In genomic region chr19:5205937-5206750, GRCh38 we compare ENCODE assay signal across 23 cellular contexts.
DNase-seq lines count a peak whose midpoint lies in the region; ATAC-seq and TF ChIP-seq lines count a peak whose summit lies in the region.
"Had no signal": no experiment of that assay in that cellular context is flagged by ENCODE, and none has a peak within 500 bp of the region (broad histone marks: within the 10 kb centered on the region; RNA-seq: fewer than 3 reads in every experiment).

No MANE protein-coding gene starts in this region.

- peaks cover 7% of the 10 kb centered on the region for H3K4me1 Mint-ChIP-seq in activated CD4-positive, alpha-beta T cell treated with anti-CD3 and anti-CD28 coated beads, Interleukin-2, amount 10 ng/mL, durations not matched to agents 7 days and 5 days
- no peaks in the 10 kb centered on the region for H3K4me1 Mint-ChIP-seq in activated CD4-positive, alpha-beta T cell treated with anti-CD3 and anti-CD28 coated beads, Interleukin-2, amount 10 ng/mL, durations not matched to agents 24 days and 14 days
- H3K4me1 Mint-ChIP-seq in CD4-positive, alpha-beta T cell (ENCODE audit: low read depth), result peaks cover 6% of the 10 kb centered on the region
- H3K4me1 Mint-ChIP-seq in T-cell, result peaks cover 0 to 12% (median 9%) of the 10 kb centered on the region in 3 donors

- H3K27me3 Mint-ChIP-seq in activated CD4-positive, alpha-beta T cell treated with anti-CD3 and anti-CD28 coated beads, Interleukin-2, amount 10 ng/mL, durations not matched to agents 7 days and 5 days, result no peaks in the 10 kb centered on the region
- no peaks in the 10 kb centered on the region for H3K27me3 Mint-ChIP-seq in activated CD4-positive, alpha-beta T cell treated with anti-CD3 and anti-CD28 coated beads, Interleukin-2, amount 10 ng/mL, durations not matched to agents 24 days and 14 days
- no peaks in the 10 kb centered on the region for H3K27me3 Mint-ChIP-seq in CD4-positive, alpha-beta T cell
- peaks cover 0 to 3% of the 10 kb centered on the region in 2 donors for H3K27me3 Mint-ChIP-seq in T-cell

- no peak for TF ChIP-seq POLR2A in suprapubic skin (IDR thresholded peaks at IDR 0.05)

- peaks cover 7 to 22% of the 10 kb centered on the region in 2 experiments for H3K4me1 ChIP-seq in neutrophil (ENCODE audit: control insufficient read depth in 1 of 2, insufficient read depth in 1 of 2, low read depth in 1 of 2, low read length in 1 of 2)
- H3K4me1 ChIP-seq in suprapubic skin, result no peaks in the 10 kb centered on the region

- ATAC-seq in CD4-positive, alpha-beta T cell (ENCODE audit: poor library complexity), result peak; percentile 74
- ATAC-seq in T-cell (replicated peaks in 1 of 4), result peak in 2 of 4 experiments; percentile 35 to 74

- H3K27me3 ChIP-seq in CD4-positive, alpha-beta T cell (ENCODE audit: control insufficient read depth, insufficient read depth, low read length), result no peaks in the 10 kb centered on the region
- H3K27me3 ChIP-seq in neutrophil (no peaks in the 10 kb centered on the region), suprapubic skin (no peaks in the 10 kb centered on the region)

- CTCF ChIA-PET in activated CD4-positive, alpha-beta T cell treated with anti-CD3 and anti-CD28 coated beads, Interleukin-2, amount 10 ng/mL, durations not matched to agents 7 days and 5 days (lab: Charles Lee), result interaction anchor here (0.6 kb wide), 1 partner anchor 77 kb away, joined by 5 read pairs; no protein-coding TSS in a partner anchor
- CTCF ChIA-PET in CD4-positive, alpha-beta T cell (lab: Charles Lee), result no interaction called here
- CTCF ChIA-PET in T-cell (lab: Charles Lee), result no interaction called here

- peaks cover 14% of the 10 kb centered on the region for H3K9me3 Mint-ChIP-seq in activated CD4-positive, alpha-beta T cell treated with anti-CD3 and anti-CD28 coated beads, Interleukin-2, amount 10 ng/mL, durations not matched to agents 7 days and 5 days
- peaks cover 6% of the 10 kb centered on the region for H3K9me3 Mint-ChIP-seq in activated CD4-positive, alpha-beta T cell treated with anti-CD3 and anti-CD28 coated beads, Interleukin-2, amount 10 ng/mL, durations not matched to agents 24 days and 14 days
- peaks cover 7% of the 10 kb centered on the region for H3K9me3 Mint-ChIP-seq in CD4-positive, alpha-beta T cell
- H3K9me3 Mint-ChIP-seq in T-cell, result peaks cover 2 to 5% (median 4%) of the 10 kb centered on the region in 3 donors

- H3K36me3 ChIP-seq in neutrophil, result no peaks in the 10 kb centered on the region
- H3K36me3 ChIP-seq in suprapubic skin, result peaks cover 53% of the 10 kb centered on the region

- 85% methylated on average over 29 of the region's 29 CpGs for WGBS in suprapubic skin

- no peak for DNase-seq in activated CD4-positive, alpha-beta T cell treated with anti-CD3 and anti-CD28 coated beads, Interleukin-2, amount 10 ng/mL, durations not matched to agents 7 days and 5 days
- no peak for DNase-seq in activated CD4-positive, alpha-beta T cell treated with anti-CD3 and anti-CD28 coated beads, Interleukin-2, amount 10 ng/mL, durations not matched to agents 24 days and 14 days
- no peak for DNase-seq in CD4-positive, alpha-beta T cell
- no peak for DNase-seq in T-cell
- no peak for DNase-seq in stimulated activated CD8-positive, alpha-beta memory T cell treated with anti-CD3 and anti-CD28 coated beads, Interleukin-4, amount 100 ng/mL, for 48 hours
- no peak for DNase-seq in NCI-H524 treated with DMSO at 0.1 percent for 48 hours (lab: John Stamatoyannopoulos, UW)
- DNase-seq in suprapubic skin (ENCODE audit: low spot score in 2 of 2), result no peak
- DNase-seq: COR-L47, DMS79 treated with DMSO at 0.1 percent for 48 hours, HFFc6, NCI-H1092 treated with DMSO at 0.1 percent for 48 hours, NCI-H1436 treated with DMSO at 0.1 percent for 48 hours, NCI-H1930, NCI-H2227 treated with DMSO at 0.1 percent for 48 hours, NCI-H510A, NCI-H748 treated with DMSO at 0.1 percent for 48 hours, PC-9, RPMI8226, SHP77 had no signal

- H3K27ac Mint-ChIP-seq in activated CD4-positive, alpha-beta T cell treated with anti-CD3 and anti-CD28 coated beads, Interleukin-2, amount 10 ng/mL, durations not matched to agents 7 days and 5 days, result no peak overlapping the region
- no peak overlapping the region for H3K27ac Mint-ChIP-seq in activated CD4-positive, alpha-beta T cell treated with anti-CD3 and anti-CD28 coated beads, Interleukin-2, amount 10 ng/mL, durations not matched to agents 24 days and 14 days
- peak overlapping the region; percentile 76 for H3K27ac Mint-ChIP-seq in CD4-positive, alpha-beta T cell
- H3K27ac Mint-ChIP-seq in T-cell, result no peak overlapping the region
- H3K27ac Mint-ChIP-seq: HFFc6 had no signal

- POLR2A ChIA-PET in activated CD4-positive, alpha-beta T cell treated with anti-CD3 and anti-CD28 coated beads, Interleukin-2, amount 10 ng/mL, durations not matched to agents 7 days and 5 days (lab: Charles Lee), result interaction anchor here (0.7 kb wide), 1 partner anchor 43 kb away, joined by 5 read pairs; no protein-coding TSS in a partner anchor
- POLR2A ChIA-PET in CD4-positive, alpha-beta T cell (lab: Charles Lee), result no interaction called here
- POLR2A ChIA-PET in T-cell (lab: Charles Lee), result no interaction called here

- intact Hi-C loops in activated CD4-positive, alpha-beta T cell treated with anti-CD3 and anti-CD28 coated beads, Interleukin-2, amount 10 ng/mL, durations not matched to agents 24 days and 14 days (cut with micrococcal nuclease), result no loop called here
- intact Hi-C loops in CD4-positive, alpha-beta T cell (cut with DNase I, micrococcal nuclease), result no loop called here

- peak overlapping the region in 1 of 2 experiments; percentile 47 for H3K4me3 ChIP-seq in neutrophil (ENCODE audit: low read depth in 1 of 2, low read length in 1 of 2)
- no peak overlapping the region for H3K4me3 ChIP-seq in suprapubic skin
- H3K4me3 ChIP-seq: GM12878, PC-9 had no signal

- H3K27ac ChIP-seq in CD4-positive, alpha-beta T cell (ENCODE audit: low read depth, low read length), result no peak overlapping the region
- H3K27ac ChIP-seq in neutrophil, result peak overlapping the region; percentile 86
- no peak overlapping the region for H3K27ac ChIP-seq in suprapubic skin
- H3K27ac ChIP-seq: 22Rv1, C4-2B, PC-9 had no signal

- H3K36me3 Mint-ChIP-seq in activated CD4-positive, alpha-beta T cell treated with anti-CD3 and anti-CD28 coated beads, Interleukin-2, amount 10 ng/mL, durations not matched to agents 7 days and 5 days (ENCODE audit: low read depth), result no peaks in the 10 kb centered on the region
- H3K36me3 Mint-ChIP-seq in activated CD4-positive, alpha-beta T cell treated with anti-CD3 and anti-CD28 coated beads, Interleukin-2, amount 10 ng/mL, durations not matched to agents 24 days and 14 days (ENCODE audit: low read depth), result peaks cover 2% of the 10 kb centered on the region
- H3K36me3 Mint-ChIP-seq in CD4-positive, alpha-beta T cell (ENCODE audit: low read depth), result peaks cover 18% of the 10 kb centered on the region
- H3K36me3 Mint-ChIP-seq in T-cell, result peaks cover 3% of the 10 kb centered on the region

- no peak for TF ChIP-seq CTCF in CD4-positive, alpha-beta T cell (IDR thresholded peaks at IDR 0.05)
- TF ChIP-seq CTCF in neutrophil (IDR thresholded peaks at IDR 0.05) (no peak), suprapubic skin (IDR thresholded peaks at IDR 0.05) (no peak)

- TF ChIP-seq EP300 in suprapubic skin (IDR thresholded peaks at IDR 0.05), result no peak

- H3K9me3 ChIP-seq in CD4-positive, alpha-beta T cell (ENCODE audit: control insufficient read depth, low read length), result peaks cover 22% of the 10 kb centered on the region
- no peaks in the 10 kb centered on the region for H3K9me3 ChIP-seq in neutrophil
- H3K9me3 ChIP-seq in suprapubic skin, result peaks cover 14% of the 10 kb centered on the region

- peak overlapping the region; percentile 39 for H3K4me3 Mint-ChIP-seq in activated CD4-positive, alpha-beta T cell treated with anti-CD3 and anti-CD28 coated beads, Interleukin-2, amount 10 ng/mL, durations not matched to agents 7 days and 5 days
- no peak overlapping the region for H3K4me3 Mint-ChIP-seq in activated CD4-positive, alpha-beta T cell treated with anti-CD3 and anti-CD28 coated beads, Interleukin-2, amount 10 ng/mL, durations not matched to agents 24 days and 14 days
- peak overlapping the region; percentile 78 for H3K4me3 Mint-ChIP-seq in CD4-positive, alpha-beta T cell
- H3K4me3 Mint-ChIP-seq in T-cell, result peak overlapping the region in 2 of 3 donors; percentile 56 to 62
- H3K4me3 Mint-ChIP-seq: HFFc6 had no signal
